Comparison of ENCODE assay signal across 16 cellular contexts in the genomic region with DNA sequence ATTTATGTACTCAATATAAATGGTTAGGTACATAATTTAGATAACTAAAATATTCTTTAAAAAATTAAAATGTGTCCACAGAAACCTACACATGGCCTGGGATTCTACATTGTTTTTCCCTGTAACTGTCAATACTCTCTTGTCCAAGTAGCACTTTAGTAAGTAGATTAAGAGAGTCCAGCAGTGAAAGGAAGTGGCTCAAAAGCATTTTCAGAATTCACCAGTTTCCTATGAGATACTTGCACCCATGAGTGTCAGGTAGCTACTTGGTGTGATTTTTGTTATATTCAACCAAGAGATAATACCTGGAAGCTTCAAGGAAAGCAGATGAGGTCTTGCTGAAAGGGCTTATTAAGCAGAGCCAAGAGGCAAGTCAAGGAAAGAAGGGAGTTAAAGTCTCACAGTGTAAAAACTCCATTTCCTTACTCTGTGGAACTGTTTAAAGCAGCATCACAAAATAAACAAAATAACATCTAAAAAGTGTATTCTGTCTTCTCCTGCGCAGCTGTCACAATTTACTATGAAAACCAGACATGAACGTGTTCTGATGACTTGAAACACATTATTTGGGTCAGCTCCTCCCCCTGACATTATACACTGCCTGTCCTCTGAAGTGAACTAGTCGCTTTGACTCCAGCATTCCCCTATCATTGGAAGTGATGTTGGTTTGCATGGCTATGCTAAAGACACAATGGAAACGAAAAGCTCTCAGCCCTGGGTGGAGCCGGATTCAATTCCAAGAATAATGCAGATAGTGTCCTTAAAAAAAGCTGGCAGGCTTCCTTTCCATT.
DNase-seq lines count a peak whose midpoint lies in the region; ATAC-seq and TF ChIP-seq lines count a peak whose summit lies in the region.
"Had no signal": no experiment of that assay in that cellular context is flagged by ENCODE, and none has a peak within 500 bp of the region (broad histone marks: within the 10 kb centered on the region; RNA-seq: fewer than 3 reads in every experiment).

No MANE protein-coding gene starts in this region.

- H3K27ac ChIP-seq in CD4-positive, CD25-positive, alpha-beta regulatory T cell (ENCODE audit: insufficient read depth, low read length, poor library complexity, severe bottlenecking) = peak overlapping the region; percentile 74

- H3K36me3 ChIP-seq in CD4-positive, CD25-positive, alpha-beta regulatory T cell (ENCODE audit: control insufficient read depth, insufficient read depth, low read length) = peaks cover 16% of the 10 kb centered on the region
- H3K36me3 ChIP-seq: thyroid gland had no signal

- H3K4me3 Mint-ChIP-seq in activated CD4-positive, alpha-beta T cell treated with anti-CD3 and anti-CD28 coated beads, Interleukin-2, amount 10 ng/mL, durations not matched to agents 24 days and 14 days = peak overlapping the region; percentile 39
- peak overlapping the region; percentile 69 to 78 (median 72) for H3K4me3 Mint-ChIP-seq in CD4-positive, CD25-positive, alpha-beta regulatory T cell
- peak overlapping the region; percentile 29 for H3K4me3 Mint-ChIP-seq in central memory CD8-positive, alpha-beta T cell
- H3K4me3 Mint-ChIP-seq in nephron = no peak overlapping the region
- H3K4me3 Mint-ChIP-seq: CD14-positive monocyte had no signal

- peak overlapping the region; percentile 69 for H3K27ac Mint-ChIP-seq in activated CD4-positive, alpha-beta T cell treated with anti-CD3 and anti-CD28 coated beads, Interleukin-2, amount 10 ng/mL, durations not matched to agents 24 days and 14 days
- H3K27ac Mint-ChIP-seq in CD4-positive, CD25-positive, alpha-beta regulatory T cell = peak overlapping the region; percentile 76 to 94 (median 89)
- H3K27ac Mint-ChIP-seq in central memory CD8-positive, alpha-beta T cell (ENCODE audit: low read depth) = peak overlapping the region; percentile 89
- H3K27ac Mint-ChIP-seq in nephron = peak overlapping the region; percentile 66 to 74 (median 74)

- H3K9me3 Mint-ChIP-seq in activated CD4-positive, alpha-beta T cell treated with anti-CD3 and anti-CD28 coated beads, Interleukin-2, amount 10 ng/mL, durations not matched to agents 24 days and 14 days = peaks cover 5% of the 10 kb centered on the region
- H3K9me3 Mint-ChIP-seq in CD4-positive, CD25-positive, alpha-beta regulatory T cell = no peaks in the 10 kb centered on the region
- H3K9me3 Mint-ChIP-seq in central memory CD8-positive, alpha-beta T cell = no peaks in the 10 kb centered on the region
- H3K9me3 Mint-ChIP-seq in nephron = no peaks in the 10 kb centered on the region
- H3K9me3 Mint-ChIP-seq: brain, CD14-positive monocyte had no signal

- no peaks in the 10 kb centered on the region for H3K9me3 ChIP-seq in CD4-positive, CD25-positive, alpha-beta regulatory T cell (ENCODE audit: control insufficient read depth in 2 of 2, low read length in 2 of 2)
- H3K9me3 ChIP-seq: thyroid gland had no signal

- peak overlapping the region; percentile 58 for H3K4me3 ChIP-seq in CD4-positive, CD25-positive, alpha-beta regulatory T cell (ENCODE audit: low read depth, low read length)
- H3K4me3 ChIP-seq: thyroid gland had no signal

- no peak for TF ChIP-seq CTCF in nephron (IDR thresholded peaks at IDR 0.05; ENCODE audit: unreplicated experiment in 3 of 3)

- H3K4me1 ChIP-seq in CD4-positive, CD25-positive, alpha-beta regulatory T cell (ENCODE audit: control insufficient read depth, insufficient read depth, low read length, poor library complexity, severe bottlenecking) = peaks cover 78% of the 10 kb centered on the region

- peak in 1 of 2 donors; percentile 36 for ATAC-seq in CD4-positive, CD25-positive, alpha-beta regulatory T cell (ENCODE audit: low read depth in 2 of 2)
- ATAC-seq in central memory CD8-positive, alpha-beta T cell (replicated peaks; ENCODE audit: extremely low read depth, poor library complexity, severe bottlenecking) = peak; percentile 40
- no peak for ATAC-seq in GM19351 (IDR thresholded peaks at IDR 0.05; ENCODE audit: unreplicated experiment)

- no peaks in the 10 kb centered on the region for H3K27me3 Mint-ChIP-seq in activated CD4-positive, alpha-beta T cell treated with anti-CD3 and anti-CD28 coated beads, Interleukin-2, amount 10 ng/mL, durations not matched to agents 24 days and 14 days
- no peaks in the 10 kb centered on the region for H3K27me3 Mint-ChIP-seq in CD4-positive, CD25-positive, alpha-beta regulatory T cell
- H3K27me3 Mint-ChIP-seq in central memory CD8-positive, alpha-beta T cell = no peaks in the 10 kb centered on the region
- no peaks in the 10 kb centered on the region for H3K27me3 Mint-ChIP-seq in nephron (ENCODE audit: low read depth)
- H3K27me3 Mint-ChIP-seq: brain had no signal

- H3K4me1 Mint-ChIP-seq in activated CD4-positive, alpha-beta T cell treated with anti-CD3 and anti-CD28 coated beads, Interleukin-2, amount 10 ng/mL, durations not matched to agents 24 days and 14 days = peaks cover 67% of the 10 kb centered on the region
- peaks cover 28 to 96% (median 82%) of the 10 kb centered on the region in 4 donors for H3K4me1 Mint-ChIP-seq in CD4-positive, CD25-positive, alpha-beta regulatory T cell
- H3K4me1 Mint-ChIP-seq in central memory CD8-positive, alpha-beta T cell = peaks cover 95% of the 10 kb centered on the region
- H3K4me1 Mint-ChIP-seq in nephron = peaks cover 66% of the 10 kb centered on the region

- DNase-seq in activated CD4-positive, alpha-beta T cell treated with anti-CD3 and anti-CD28 coated beads, Interleukin-2, amount 10 ng/mL, durations not matched to agents 24 days and 14 days = no peak
- DNase-seq in activated CD4-positive, alpha-beta T cell treated with anti-CD3 and anti-CD28 coated beads, Interleukin-2, amount 50 U/mL, for 48 hours = no peak
- DNase-seq in CD4-positive, CD25-positive, alpha-beta regulatory T cell = peak in 1 of 3 donors; percentile 53
- no peak for DNase-seq in central memory CD8-positive, alpha-beta T cell (ENCODE audit: low spot score in 2 of 2)
- DNase-seq in NCI-H2171 (lab: John Stamatoyannopoulos, UW) = no peak
- DNase-seq in KG1 (lab: John Stamatoyannopoulos, UW) = no peak
- DNase-seq: 8988T; activated effector memory CD4-positive, alpha-beta T cell treated with anti-CD3 and anti-CD28 coated beads, Interleukin-2, amount 50 U/mL, for 16 hours; GOT3; NCI-H1436 treated with DMSO at 0.1 percent for 48 hours; NCI-H446; thyroid gland had no signal

- H3K27me3 ChIP-seq in CD4-positive, CD25-positive, alpha-beta regulatory T cell (ENCODE audit: control insufficient read depth, insufficient read depth, low read length) = no peaks in the 10 kb centered on the region
- H3K27me3 ChIP-seq: thyroid gland had no signal

- intact Hi-C loops in activated CD4-positive, alpha-beta T cell treated with anti-CD3 and anti-CD28 coated beads, Interleukin-2, amount 10 ng/mL, durations not matched to agents 24 days and 14 days (cut with micrococcal nuclease) = loop anchor here (1.0 kb wide), 1 partner anchor 10 kb away; no protein-coding TSS in a partner anchor

- H3K36me3 Mint-ChIP-seq in activated CD4-positive, alpha-beta T cell treated with anti-CD3 and anti-CD28 coated beads, Interleukin-2, amount 10 ng/mL, durations not matched to agents 24 days and 14 days (ENCODE audit: low read depth) = peaks cover 71% of the 10 kb centered on the region
- peaks cover 46% of the 10 kb centered on the region for H3K36me3 Mint-ChIP-seq in CD4-positive, CD25-positive, alpha-beta regulatory T cell
- peaks cover 79% of the 10 kb centered on the region for H3K36me3 Mint-ChIP-seq in central memory CD8-positive, alpha-beta T cell (ENCODE audit: insufficient read depth)
- peaks cover 5% of the 10 kb centered on the region for H3K36me3 Mint-ChIP-seq in nephron (ENCODE audit: low read depth)

Comparison
In these comparisons a context has a peak if more than half of its experiments do, and no peak if none do; other contexts are left out.
1. H3K4me3 Mint-ChIP-seq: peak in activated CD4-positive, alpha-beta T cell treated with anti-CD3 and anti-CD28 coated beads, Interleukin-2, amount 10 ng/mL, durations not matched to agents 24 days and 14 days (single experiment), CD4-positive, CD25-positive, alpha-beta regulatory T cell (4 of 4) and central memory CD8-positive, alpha-beta T cell (single experiment); none in nephron (0 of 3).
2. Peak in every context shown above with its lines, with median percentiles within 50 percentile points of each other: H3K27ac Mint-ChIP-seq.